In the genomic region with DNA sequence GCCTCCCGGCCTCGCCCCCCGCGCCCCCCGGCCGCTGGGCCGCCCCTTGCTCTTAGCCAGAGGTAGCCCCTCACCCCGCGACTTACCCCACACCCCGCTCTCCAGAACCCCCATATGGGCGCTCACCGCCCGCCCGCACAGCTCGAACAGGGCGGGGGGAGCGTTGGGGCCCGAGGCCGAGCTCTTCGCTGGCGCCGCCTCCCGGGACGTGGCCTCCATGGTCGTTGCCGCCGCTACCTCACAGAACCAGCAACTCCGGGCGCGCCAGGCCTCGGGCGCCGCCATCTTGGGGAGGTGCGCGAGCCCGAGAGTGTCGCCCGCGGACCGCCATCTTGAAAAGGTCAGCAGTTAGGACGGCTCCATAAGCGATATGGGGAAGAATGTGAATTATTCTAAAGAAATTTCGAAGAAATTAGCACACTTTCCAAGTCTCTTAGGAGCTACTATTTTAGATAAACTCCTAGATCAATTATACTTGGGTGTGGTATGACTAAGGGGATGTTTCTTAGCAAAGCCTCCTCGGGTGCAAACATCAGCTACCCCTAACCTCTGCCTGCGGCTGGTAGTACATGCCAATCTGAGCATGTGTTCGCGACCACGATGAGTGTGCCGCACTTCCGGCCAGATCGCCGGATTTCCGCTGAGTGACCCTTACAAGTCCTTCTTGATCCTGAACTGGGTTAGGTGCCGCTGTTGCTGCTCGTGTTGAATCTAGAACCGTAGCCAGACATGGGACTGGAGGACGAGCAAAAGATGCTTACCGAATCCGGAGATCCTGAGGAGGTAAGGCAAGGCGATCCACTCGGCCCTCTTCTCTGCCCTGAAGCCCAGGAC, we compare ENCODE assay signal across 8 cellular contexts. TPM values are rescaled to one million over a fixed set of nuclear protein-coding genes. Genes with fewer than 3 reads are reported as not detected.
DNase-seq lines count a peak whose midpoint lies in the region; ATAC-seq and TF ChIP-seq lines count a peak whose summit lies in the region.

A gene with protein sequence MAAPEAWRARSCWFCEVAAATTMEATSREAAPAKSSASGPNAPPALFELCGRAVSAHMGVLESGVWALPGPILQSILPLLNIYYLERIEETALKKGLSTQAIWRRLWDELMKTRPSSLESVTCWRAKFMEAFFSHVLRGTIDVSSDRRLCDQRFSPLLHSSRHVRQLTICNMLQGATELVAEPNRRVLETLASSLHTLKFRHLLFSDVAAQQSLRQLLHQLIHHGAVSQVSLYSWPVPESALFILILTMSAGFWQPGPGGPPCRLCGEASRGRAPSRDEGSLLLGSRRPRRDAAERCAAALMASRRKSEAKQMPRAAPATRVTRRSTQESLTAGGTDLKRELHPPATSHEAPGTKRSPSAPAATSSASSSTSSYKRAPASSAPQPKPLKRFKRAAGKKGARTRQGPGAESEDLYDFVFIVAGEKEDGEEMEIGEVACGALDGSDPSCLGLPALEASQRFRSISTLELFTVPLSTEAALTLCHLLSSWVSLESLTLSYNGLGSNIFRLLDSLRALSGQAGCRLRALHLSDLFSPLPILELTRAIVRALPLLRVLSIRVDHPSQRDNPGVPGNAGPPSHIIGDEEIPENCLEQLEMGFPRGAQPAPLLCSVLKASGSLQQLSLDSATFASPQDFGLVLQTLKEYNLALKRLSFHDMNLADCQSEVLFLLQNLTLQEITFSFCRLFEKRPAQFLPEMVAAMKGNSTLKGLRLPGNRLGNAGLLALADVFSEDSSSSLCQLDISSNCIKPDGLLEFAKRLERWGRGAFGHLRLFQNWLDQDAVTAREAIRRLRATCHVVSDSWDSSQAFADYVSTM (minus strand): TSS at position 579 of the 834 bp plus-strand sequence. CDS start 294 bp downstream, at position 285.
A gene (plus strand): TSS at position 661 of the 834 bp plus-strand sequence. CDS start 69 bp downstream, at position 730.

- DNase-seq in CD14-positive monocyte (ENCODE audit: low spot score) (peak; percentile 94), NCI-H748 treated with DMSO at 0.1 percent for 48 hours (lab: John Stamatoyannopoulos, UW) (peak; percentile 93), left lobe of liver (ENCODE audit: low spot score) (peak; percentile 95)
- peak; percentile 90 to 91 for DNase-seq in activated CD4-positive, alpha-beta T cell treated with anti-CD3 and anti-CD28 coated beads, Interleukin-2, amount 50 U/mL, for 24 hours (ENCODE audit: low read depth in 1 of 2, low spot score in 1 of 2)
- peak; percentile 88 for DNase-seq in stimulated activated CD4-positive, alpha-beta T cell treated with anti-CD3 and anti-CD28 coated beads, Interleukin-2, amount 100 ng/mL, for 4 hours (ENCODE audit: low read depth)

- peaks cover 50% of the 10 kb centered on the region for H3K4me1 Mint-ChIP-seq in CD14-positive monocyte
- peaks cover 53% of the 10 kb centered on the region for H3K4me1 Mint-ChIP-seq in dendritic cell treated with granulocyte-macrophage colony-stimulating factor and Interleukin-4, amounts not matched to agents 40 ng/mL and 50 ng/mL, for 4 days (ENCODE audit: low read depth)

- H3K27ac Mint-ChIP-seq in CD14-positive monocyte: peak within 1 kb of the TSS; percentile 94 to 99 (median 95)
- peak within 1 kb of the TSS; percentile 99 for H3K27ac Mint-ChIP-seq in dendritic cell treated with granulocyte-macrophage colony-stimulating factor and Interleukin-4, amounts not matched to agents 40 ng/mL and 50 ng/mL, for 4 days

- peaks cover 2 to 19% of the 10 kb centered on the region in 2 donors for H3K36me3 Mint-ChIP-seq in CD14-positive monocyte
- H3K36me3 Mint-ChIP-seq in dendritic cell treated with granulocyte-macrophage colony-stimulating factor and Interleukin-4, amounts not matched to agents 40 ng/mL and 50 ng/mL, for 4 days (ENCODE audit: low read depth): peaks cover 56% of the 10 kb centered on the region

- ATAC-seq in GM19372 (IDR thresholded peaks at IDR 0.05; ENCODE audit: low read depth, unreplicated experiment) (peak; percentile 81), HG03558 (IDR thresholded peaks at IDR 0.05; ENCODE audit: extremely low read depth, unreplicated experiment) (peak; percentile 67), left lobe of liver (peak; percentile 89)

- no peak for TF ChIP-seq CTCF in CD14-positive monocyte (IDR thresholded peaks at IDR 0.05)

- H3K27me3 Mint-ChIP-seq in CD14-positive monocyte (ENCODE audit: low read depth in 3 of 3): peaks cover 0 to 2% (median 0%) of the 10 kb centered on the region in 3 donors
- H3K27me3 Mint-ChIP-seq in dendritic cell treated with granulocyte-macrophage colony-stimulating factor and Interleukin-4, amounts not matched to agents 40 ng/mL and 50 ng/mL, for 4 days: no peaks in the 10 kb centered on the region

- peak within 1 kb of the TSS; percentile 97 to 99 for H3K4me3 Mint-ChIP-seq in CD14-positive monocyte
- peak within 1 kb of the TSS; percentile 99 for H3K4me3 Mint-ChIP-seq in dendritic cell treated with granulocyte-macrophage colony-stimulating factor and Interleukin-4, amounts not matched to agents 40 ng/mL and 50 ng/mL, for 4 days

- H3K9me3 Mint-ChIP-seq in CD14-positive monocyte: no peaks in the 10 kb centered on the region
- no peaks in the 10 kb centered on the region for H3K9me3 Mint-ChIP-seq in dendritic cell treated with granulocyte-macrophage colony-stimulating factor and Interleukin-4, amounts not matched to agents 40 ng/mL and 50 ng/mL, for 4 days

- intact Hi-C loops in CD14-positive monocyte (cut with micrococcal nuclease): loop anchor here (1.0 to 5.0 kb wide), 4 partner anchors 38 to 56 kb away; a partner anchor contains a TSS
- intact Hi-C loops in dendritic cell treated with granulocyte-macrophage colony-stimulating factor and Interleukin-4, amounts not matched to agents 40 ng/mL and 50 ng/mL, for 4 days (cut with micrococcal nuclease): loop anchor here (2.0 to 5.0 kb wide), 2 partner anchors 39 to 56 kb away; a partner anchor contains a TSS

RNA-seq across cellular contexts. Expression of the first gene that starts in this region (rescaled TPM):
- 10 to 100 TPM; 47.4 to 50.9 TPM for polyA plus RNA-seq in CD14-positive monocyte
- total RNA-seq in left lobe of liver: 23.1 TPM

RNA-seq across cellular contexts. Expression of the second gene that starts in this region (rescaled TPM):
- polyA plus RNA-seq in CD14-positive monocyte: 100 to 1,000 TPM; 261 to 266 TPM
- total RNA-seq in left lobe of liver: 68.7 TPM

Comparison
In these comparisons a context has a peak if more than half of its experiments do, and no peak if none do; other contexts are left out.
1. Peak in every context shown above with its lines: DNase-seq and ATAC-seq.